ENCODE assay signal across 1 cellular context in the genomic region with DNA sequence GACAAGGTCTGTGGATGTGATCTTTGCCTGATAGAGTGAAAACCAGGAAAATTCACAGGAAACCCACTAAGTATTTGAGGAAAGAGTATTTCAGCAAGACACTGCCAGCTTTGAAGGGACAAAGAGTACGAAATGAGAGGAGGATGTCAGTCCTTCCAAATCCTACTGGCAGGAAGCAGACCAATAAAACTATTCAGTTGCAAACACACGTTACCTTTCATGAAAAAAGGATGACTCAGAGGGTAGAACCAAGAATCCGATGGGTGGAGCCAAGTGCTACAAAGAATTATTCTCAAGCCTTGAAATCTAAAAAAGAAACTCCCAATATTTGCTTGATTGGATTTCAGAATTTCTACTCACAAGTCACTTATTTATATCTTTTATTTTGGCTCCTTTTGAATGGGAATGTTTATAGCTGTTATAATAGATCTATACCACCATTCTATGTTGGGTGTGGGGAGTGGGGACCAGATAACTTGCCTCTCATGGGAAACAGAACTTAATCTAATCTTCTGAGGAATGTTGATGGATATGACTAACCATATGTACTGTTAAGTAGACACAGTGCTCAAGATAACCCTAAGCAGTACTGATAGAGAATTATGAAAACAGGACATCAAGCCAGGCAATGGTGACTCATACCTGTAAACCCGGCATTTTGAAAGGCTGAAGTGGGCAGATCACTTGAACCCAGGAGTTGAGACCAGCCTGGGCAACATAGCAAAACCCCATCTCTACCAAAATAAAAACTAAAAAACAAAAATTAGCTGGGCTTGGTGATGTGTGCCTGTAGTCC.
TF ChIP-seq lines count a peak whose summit lies in the region.

No MANE protein-coding gene starts in this region.

TF ChIP-seq in A549, 52 proteins besides CTCF, POLR2A, EP300 and RAD21 (continued from another document):
- TF ChIP-seq, protein P1, sequence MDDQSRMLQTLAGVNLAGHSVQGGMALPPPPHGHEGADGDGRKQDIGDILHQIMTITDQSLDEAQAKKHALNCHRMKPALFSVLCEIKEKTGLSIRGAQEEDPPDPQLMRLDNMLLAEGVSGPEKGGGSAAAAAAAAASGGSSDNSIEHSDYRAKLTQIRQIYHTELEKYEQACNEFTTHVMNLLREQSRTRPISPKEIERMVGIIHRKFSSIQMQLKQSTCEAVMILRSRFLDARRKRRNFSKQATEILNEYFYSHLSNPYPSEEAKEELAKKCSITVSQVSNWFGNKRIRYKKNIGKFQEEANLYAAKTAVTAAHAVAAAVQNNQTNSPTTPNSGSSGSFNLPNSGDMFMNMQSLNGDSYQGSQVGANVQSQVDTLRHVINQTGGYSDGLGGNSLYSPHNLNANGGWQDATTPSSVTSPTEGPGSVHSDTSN (IDR thresholded peaks at IDR 0.05) = no peak
